ENCODE assay signal across 8 cellular contexts in the genomic region with DNA sequence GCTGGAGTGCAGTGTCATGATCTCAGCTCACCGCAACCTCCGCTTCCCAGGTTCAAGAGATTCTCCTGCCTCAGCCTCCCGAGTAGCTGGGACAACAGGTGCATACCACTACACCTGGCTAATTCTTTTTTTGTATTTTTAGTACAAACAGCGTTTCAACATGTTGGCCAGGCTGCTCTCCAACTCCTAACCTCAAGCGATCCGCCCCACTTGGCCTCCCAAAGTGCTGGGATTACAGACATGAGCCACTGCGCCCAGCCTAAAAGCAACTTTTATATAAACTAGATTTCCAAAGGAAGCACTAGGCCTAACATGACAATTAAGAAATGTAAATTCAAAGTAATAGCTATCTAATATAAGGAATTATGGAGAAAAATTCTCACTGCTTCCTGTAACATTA.
DNase-seq lines count a peak whose midpoint lies in the region; ATAC-seq and TF ChIP-seq lines count a peak whose summit lies in the region.
"Not testable (repeated sequence)": the region's sequence is repeated elsewhere in the genome, so short reads cannot be mapped to it uniquely, and the experiment has no call there.

No MANE protein-coding gene starts in this region.

- not testable (repeated sequence) for H4K20me1 ChIP-seq in GM23338 (replicated peaks; ENCODE audit: insufficient read depth); SK-N-SH (ENCODE audit: insufficient read depth); neural cell (ENCODE audit: insufficient read depth)

- not testable (repeated sequence) for H3K79me2 ChIP-seq in GM23338 (replicated peaks; ENCODE audit: insufficient read depth); neural cell (replicated peaks; ENCODE audit: insufficient read depth, low read length)
- H3K79me2 ChIP-seq in SK-N-SH (ENCODE audit: insufficient read depth), result peaks cover 32% of the 10 kb centered on the region

- not testable (repeated sequence) for H3K27me3 ChIP-seq in CD4-positive, alpha-beta T cell (ENCODE audit: control insufficient read depth, insufficient read depth, low read length); GM23338 (ENCODE audit: insufficient read depth); SK-N-SH (ENCODE audit: insufficient read depth); neural cell (ENCODE audit: insufficient read depth, low read depth, low read length)

- peaks cover 45% of the 10 kb centered on the region for H3K4me1 Mint-ChIP-seq in CD4-positive, alpha-beta T cell (ENCODE audit: low read depth)
- not testable (repeated sequence) for H3K4me1 Mint-ChIP-seq in GM23338
- peaks cover 32% of the 10 kb centered on the region for H3K4me1 Mint-ChIP-seq in activated T-cell treated with anti-CD3 and anti-CD28 coated beads, Interleukin-2, amount 50 U/mL, for 4 hours (ENCODE audit: low read depth)
- peaks cover 27% of the 10 kb centered on the region for H3K4me1 Mint-ChIP-seq in MCF 10A (ENCODE audit: insufficient read depth, unreplicated experiment)
- peaks cover 32 to 53% of the 10 kb centered on the region in 2 donors for H3K4me1 Mint-ChIP-seq in immature natural killer cell
- H3K4me1 Mint-ChIP-seq in stimulated activated naive CD8-positive, alpha-beta T cell treated with anti-CD3 and anti-CD28 coated beads, Interleukin-15, amount 100 ng/mL, for 72 hours, result peaks cover 31% of the 10 kb centered on the region

- not testable (repeated sequence) for DNase-seq in CD4-positive, alpha-beta T cell; GM23338 (ENCODE audit: low spot score); SK-N-SH; activated T-cell treated with anti-CD3 and anti-CD28 coated beads, Interleukin-2, amount 50 U/mL, for 4 hours; MCF 10A (ENCODE audit: unreplicated experiment); immature natural killer cell; stimulated activated naive CD8-positive, alpha-beta T cell treated with anti-CD3 and anti-CD28 coated beads, Interleukin-15, amount 100 ng/mL, for 72 hours

- H3K27ac Mint-ChIP-seq in CD4-positive, alpha-beta T cell, result peak overlapping the region; percentile 88
- not testable (repeated sequence) for H3K27ac Mint-ChIP-seq in GM23338; stimulated activated naive CD8-positive, alpha-beta T cell treated with anti-CD3 and anti-CD28 coated beads, Interleukin-15, amount 100 ng/mL, for 72 hours
- peak overlapping the region; percentile 73 for H3K27ac Mint-ChIP-seq in MCF 10A (ENCODE audit: low read depth, unreplicated experiment)
- H3K27ac Mint-ChIP-seq in immature natural killer cell, result peak overlapping the region in 1 of 6 donors; percentile 0

- peak overlapping the region; percentile 91 for H3K4me3 Mint-ChIP-seq in CD4-positive, alpha-beta T cell
- H3K4me3 Mint-ChIP-seq in GM23338 (peak overlapping the region; percentile 91; the same call in 1 of the 3 replicates), immature natural killer cell (peak overlapping the region in 3 of 5 donors; percentile 94 to 95 (median 95))
- H3K4me3 Mint-ChIP-seq in activated T-cell treated with anti-CD3 and anti-CD28 coated beads, Interleukin-2, amount 50 U/mL, for 4 hours, result peak overlapping the region; percentile 98
- not testable (repeated sequence) for H3K4me3 Mint-ChIP-seq in MCF 10A (ENCODE audit: unreplicated experiment)
- H3K4me3 Mint-ChIP-seq in stimulated activated naive CD8-positive, alpha-beta T cell treated with anti-CD3 and anti-CD28 coated beads, Interleukin-15, amount 100 ng/mL, for 72 hours, result peak overlapping the region; percentile 37 to 90

- H3K9me3 Mint-ChIP-seq in CD4-positive, alpha-beta T cell; GM23338; activated T-cell treated with anti-CD3 and anti-CD28 coated beads, Interleukin-2, amount 50 U/mL, for 4 hours; MCF 10A (ENCODE audit: unreplicated experiment); immature natural killer cell; stimulated activated naive CD8-positive, alpha-beta T cell treated with anti-CD3 and anti-CD28 coated beads, Interleukin-15, amount 100 ng/mL, for 72 hours: not testable (repeated sequence)

- intact Hi-C loops in CD4-positive, alpha-beta T cell (cut with DNase I, micrococcal nuclease), result loop anchor here (2.0 to 10.0 kb wide), 7 partner anchors 133 to 275 kb away; a partner anchor contains a TSS
- intact Hi-C loops in MCF 10A (cut with micrococcal nuclease), result loop anchor here (5.0 to 10.0 kb wide), 3 partner anchors 133 to 1235 kb away; a partner anchor contains a TSS

- not testable (repeated sequence) for H3K9ac ChIP-seq in SK-N-SH; neural cell (ENCODE audit: low read length)

- H2AFZ ChIP-seq in GM23338; SK-N-SH (ENCODE audit: low read depth); neural cell (ENCODE audit: low read depth, low read length): not testable (repeated sequence)

- CTCF ChIA-PET in CD4-positive, alpha-beta T cell (lab: Charles Lee), result interaction anchor here (0.7 to 2.4 kb wide), 2 partner anchors 14 to 135 kb away, joined by 3 to 10 read pairs; no protein-coding TSS in a partner anchor
- CTCF ChIA-PET in SK-N-SH (lab: Yijun Ruan, JAX) (interaction anchor here (0.6 to 1.2 kb wide), 4 partner anchors 9 to 172 kb away, joined by 3 read pairs; no protein-coding TSS in a partner anchor), MCF 10A (lab: Yijun Ruan, JAX) (interaction anchor here (1.2 to 2.6 kb wide), 2 partner anchors 137 to 143 kb away, joined by 4 to 8 read pairs; no protein-coding TSS in a partner anchor)

- H3K36me3 ChIP-seq in GM23338 (ENCODE audit: insufficient read depth); SK-N-SH (replicated peaks in 1 of 2; ENCODE audit: control insufficient read depth in 1 of 2, insufficient read depth in 2 of 2, low read length in 1 of 2); neural cell (ENCODE audit: insufficient read depth, low read length): not testable (repeated sequence)

- H3K4me3 ChIP-seq in GM23338, result not testable (repeated sequence)
- H3K4me3 ChIP-seq in SK-N-SH (ENCODE audit: low read depth in 2 of 2, low read length in 1 of 2) (peak overlapping the region in 1 of 2 experiments; percentile 83; a peak in 1 of 4 replicates), neural cell (ENCODE audit: low read length) (peak overlapping the region; percentile 72)

- not testable (repeated sequence) for ATAC-seq in CD4-positive, alpha-beta T cell (ENCODE audit: poor library complexity); GM23338; activated T-cell treated with anti-CD3 and anti-CD28 coated beads, Interleukin-2, amount 50 U/mL, for 4 hours; stimulated activated naive CD8-positive, alpha-beta T cell treated with anti-CD3 and anti-CD28 coated beads, Interleukin-15, amount 100 ng/mL, for 72 hours

- not testable (repeated sequence) for TF ChIP-seq RAD21 in SK-N-SH (IDR thresholded peaks at IDR 0.05; ENCODE audit: low read length); neural cell (conservative IDR thresholded peaks at IDR 0.05)

- POLR2A ChIA-PET in CD4-positive, alpha-beta T cell (lab: Charles Lee), result interaction anchor here (1.0 to 2.9 kb wide), 3 partner anchors 9 to 141 kb away, joined by 4 to 34 read pairs (median 13); a partner anchor contains a TSS
- POLR2A ChIA-PET in SK-N-SH (lab: Yijun Ruan, JAX), result not testable (repeated sequence)
- POLR2A ChIA-PET in MCF 10A (lab: Yijun Ruan, JAX), result interaction anchor here (2.4 to 2.6 kb wide), 2 partner anchors 130 to 140 kb away, joined by 10 to 17 read pairs; a partner anchor contains a TSS

- H3K27me3 Mint-ChIP-seq in CD4-positive, alpha-beta T cell; GM23338 (ENCODE audit: insufficient read depth, low read depth, poor library complexity); activated T-cell treated with anti-CD3 and anti-CD28 coated beads, Interleukin-2, amount 50 U/mL, for 4 hours (ENCODE audit: low read depth); MCF 10A (ENCODE audit: insufficient read depth, unreplicated experiment); stimulated activated naive CD8-positive, alpha-beta T cell treated with anti-CD3 and anti-CD28 coated beads, Interleukin-15, amount 100 ng/mL, for 72 hours: not testable (repeated sequence)
- peaks cover 3 to 11% (median 7%) of the 10 kb centered on the region in 3 donors for H3K27me3 Mint-ChIP-seq in immature natural killer cell (ENCODE audit: low read depth in 3 of 3)

- H3K27ac ChIP-seq in CD4-positive, alpha-beta T cell (ENCODE audit: low read depth, low read length); GM23338 (ENCODE audit: low read depth); SK-N-SH (ENCODE audit: low read depth in 2 of 2, low read length in 1 of 2); neural cell (ENCODE audit: low read length): not testable (repeated sequence)

- TF ChIP-seq CTCF in CD4-positive, alpha-beta T cell (IDR thresholded peaks at IDR 0.05); GM23338 (conservative IDR thresholded peaks at IDR 0.05; ENCODE audit: low read depth in 2 of 2); SK-N-SH (IDR thresholded peaks at IDR 0.05); MCF 10A (IDR thresholded peaks at IDR 0.05; ENCODE audit: unreplicated experiment); neural cell (IDR thresholded peaks at IDR 0.05; ENCODE audit: poor library complexity, severe bottlenecking): not testable (repeated sequence)

- not testable (repeated sequence) for H3K9me3 ChIP-seq in CD4-positive, alpha-beta T cell (ENCODE audit: control insufficient read depth, low read length); SK-N-SH; neural cell (ENCODE audit: low read length)

- H3F3A ChIP-seq in GM23338 (replicated peaks; ENCODE audit: low read depth); neural cell (ENCODE audit: insufficient read depth, low read length, poor library complexity, severe bottlenecking): not testable (repeated sequence)
- peaks cover 27% of the 10 kb centered on the region for H3F3A ChIP-seq in SK-N-SH (replicated peaks; ENCODE audit: insufficient read depth)

- TF ChIP-seq EP300 in SK-N-SH (IDR thresholded peaks at IDR 0.05; ENCODE audit: borderline replicate concordance in 1 of 2, low read depth in 1 of 2, low read length in 1 of 2); neural cell (conservative IDR thresholded peaks at IDR 0.05; ENCODE audit: poor library complexity, severe bottlenecking): not testable (repeated sequence)

- 96% methylated on average over 7 of the region's 7 CpGs for WGBS in SK-N-SH (ENCODE audit: low lambda C conversion rate)

- not testable (repeated sequence) for BruUV-seq in MCF 10A (replicated peaks; lab: Mats Ljungman, UMichigan)

- not testable (repeated sequence) for H3K4me1 ChIP-seq in GM23338 (ENCODE audit: insufficient read depth)
- peaks cover 8 to 12% of the 10 kb centered on the region in 2 experiments; a peak in 3 of 4 replicates for H3K4me1 ChIP-seq in SK-N-SH (ENCODE audit: control insufficient read depth in 1 of 2, insufficient read depth in 2 of 2, low read depth in 1 of 2, low read length in 1 of 2)

- H3K9me2 ChIP-seq in GM23338 (ENCODE audit: insufficient read depth); SK-N-SH; neural cell (ENCODE audit: insufficient read depth, low read length): not testable (repeated sequence)

- peaks cover 14% of the 10 kb centered on the region for H3K36me3 Mint-ChIP-seq in CD4-positive, alpha-beta T cell (ENCODE audit: low read depth)
- H3K36me3 Mint-ChIP-seq in GM23338 (ENCODE audit: low read depth); activated T-cell treated with anti-CD3 and anti-CD28 coated beads, Interleukin-2, amount 50 U/mL, for 4 hours (ENCODE audit: insufficient read depth); immature natural killer cell: not testable (repeated sequence)
- H3K36me3 Mint-ChIP-seq in MCF 10A (ENCODE audit: insufficient read depth, unreplicated experiment), result peaks cover 13% of the 10 kb centered on the region

- not testable (repeated sequence) for H3K4me2 ChIP-seq in GM23338; neural cell (ENCODE audit: low read length)
- peak overlapping the region; percentile 79 for H3K4me2 ChIP-seq in SK-N-SH
